8 cellular contexts compared by ENCODE assay signal in genomic region chr5:100903036-100903887, GRCh38. TPM values are rescaled to one million over a fixed set of nuclear protein-coding genes. Genes with fewer than 3 reads are reported as not detected.
DNase-seq lines count a peak whose midpoint lies in the region; ATAC-seq, FAIRE-seq and TF ChIP-seq lines count a peak whose summit lies in the region.

A gene with protein sequence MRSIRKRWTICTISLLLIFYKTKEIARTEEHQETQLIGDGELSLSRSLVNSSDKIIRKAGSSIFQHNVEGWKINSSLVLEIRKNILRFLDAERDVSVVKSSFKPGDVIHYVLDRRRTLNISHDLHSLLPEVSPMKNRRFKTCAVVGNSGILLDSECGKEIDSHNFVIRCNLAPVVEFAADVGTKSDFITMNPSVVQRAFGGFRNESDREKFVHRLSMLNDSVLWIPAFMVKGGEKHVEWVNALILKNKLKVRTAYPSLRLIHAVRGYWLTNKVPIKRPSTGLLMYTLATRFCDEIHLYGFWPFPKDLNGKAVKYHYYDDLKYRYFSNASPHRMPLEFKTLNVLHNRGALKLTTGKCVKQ (minus strand): TSS chr5:100903282. CDS start chr5:100902955, 327 bp downstream.

- H3K4me1 Mint-ChIP-seq in activated CD4-positive, alpha-beta T cell treated with anti-CD3 and anti-CD28 coated beads for 36 hours: peaks cover 30% of the 10 kb centered on the region

- TF ChIP-seq CTCF in colonic mucosa (IDR thresholded peaks at IDR 0.05) (no peak), HepG2 (CRISPR knock-in tag; IDR thresholded peaks at IDR 0.05) (no peak)

- no peak for TF ChIP-seq RAD21 in HepG2 (CRISPR knock-in tag; IDR thresholded peaks at IDR 0.05)

- no peak for FAIRE-seq in HepG2 (lab: Jason Lieb, UNC)

- TF ChIP-seq POLR2A in HepG2 (IDR thresholded peaks at IDR 0.05; ENCODE audit: insufficient read depth in 1 of 2, low read depth in 2 of 2, low read length in 2 of 2): no peak

- 7% methylated on average over 11 of the region's 45 CpGs for WGBS in HepG2 (ENCODE audit: low lambda C conversion rate)

- TF ChIP-seq EP300 in HepG2 (IDR thresholded peaks at IDR 0.05; ENCODE audit: low read depth in 2 of 2, low read length in 2 of 2) (no peak), HepG2 (CRISPR knock-in tag; IDR thresholded peaks at IDR 0.05; ENCODE audit: borderline replicate concordance) (no peak)

- H3K9me3 ChIP-seq in colonic mucosa: no peaks in the 10 kb centered on the region
- H3K9me3 ChIP-seq in HepG2 (ENCODE audit: low read length): no peaks in the 10 kb centered on the region

- peak within 1 kb of the TSS; percentile 76 for H3K27ac ChIP-seq in colonic mucosa
- H3K27ac ChIP-seq in HepG2 (ENCODE audit: extremely low read length, insufficient read depth, low read length): no peak within 1 kb of the TSS

- peak within 1 kb of the TSS; percentile 98 for H3K27ac Mint-ChIP-seq in activated CD4-positive, alpha-beta T cell treated with anti-CD3 and anti-CD28 coated beads for 36 hours

- intact Hi-C loops in activated CD4-positive, alpha-beta T cell treated with anti-CD3 and anti-CD28 coated beads for 36 hours (cut with DNase I, micrococcal nuclease): loop anchor here (1.0 to 10.0 kb wide), 5 partner anchors 171 to 1974 kb away; partner anchors contain the start of genes FAM174A (in 2 of the 2), CHD1 (in 1 of the 2) and PAM (in 1 of the 2)
- intact Hi-C loops in colonic mucosa (cut with DNase I) (no loop called here), HepG2 (cut with micrococcal nuclease; ENCODE audit: unreplicated experiment) (no loop called here)

- H3K27me3 ChIP-seq in colonic mucosa (no peaks in the 10 kb centered on the region), HepG2 (ENCODE audit: control insufficient read depth in 1 of 2, insufficient read depth in 2 of 2, low read length in 2 of 2) (peaks cover 3 to 32% of the 10 kb centered on the region in 2 experiments; a peak in 4 of 5 replicates)

- ATAC-seq in GM18520 (IDR thresholded peaks at IDR 0.05; ENCODE audit: unreplicated experiment) (peak; percentile 61), HG03060 (IDR thresholded peaks at IDR 0.05; ENCODE audit: low read depth, unreplicated experiment) (peak; percentile 56), HepG2 (peak; percentile 52)
- ATAC-seq in activated CD4-positive, alpha-beta T cell treated with anti-CD3 and anti-CD28 coated beads for 36 hours: peak; percentile 69

- no peak within 1 kb of the TSS for H2AFZ ChIP-seq in HepG2 (ENCODE audit: low read length)

- H3K4me3 Mint-ChIP-seq in activated CD4-positive, alpha-beta T cell treated with anti-CD3 and anti-CD28 coated beads for 36 hours: peak within 1 kb of the TSS; percentile 97

- H3K27me3 Mint-ChIP-seq in activated CD4-positive, alpha-beta T cell treated with anti-CD3 and anti-CD28 coated beads for 36 hours: no peaks in the 10 kb centered on the region

- CTCF ChIA-PET in activated CD4-positive, alpha-beta T cell treated with anti-CD3 and anti-CD28 coated beads for 36 hours (lab: Charles Lee): interaction anchor here (0.7 to 6.1 kb wide), 11 partner anchors 8 to 194 kb away, joined by 3 to 28 read pairs (median 4); no protein-coding TSS in a partner anchor
- CTCF ChIA-PET in HepG2 (lab: Yijun Ruan, JAX; ENCODE audit: low intra/inter-chr PET ratio, low total read pairs): no interaction called here

- DNase-seq in NCI-H345 (lab: John Stamatoyannopoulos, UW) (peak; percentile 92), colonic mucosa (peak; percentile 84), HepG2 (ENCODE audit: low spot score) (no peak), hepatic stellate cell (ENCODE audit: low spot score) (no peak)
- peak; percentile 96 for DNase-seq in activated CD4-positive, alpha-beta T cell treated with anti-CD3 and anti-CD28 coated beads for 36 hours
- DNase-seq in stimulated activated CD4-positive, alpha-beta T cell treated with anti-CD3 and anti-CD28 coated beads, Interleukin-2, amount 100 ng/mL, for 4 hours (ENCODE audit: low read depth): peak; percentile 82

- peak within 1 kb of the TSS; percentile 32; the same call in 1 of the 2 replicates for H3K4me2 ChIP-seq in HepG2 (ENCODE audit: low read depth, low read length)

- H4K20me1 ChIP-seq in HepG2 (ENCODE audit: insufficient read depth, low read length): no peaks in the 10 kb centered on the region

- H3K36me3 ChIP-seq in colonic mucosa: no peaks in the 10 kb centered on the region
- no peaks in the 10 kb centered on the region for H3K36me3 ChIP-seq in HepG2 (replicated peaks in 1 of 2; ENCODE audit: control insufficient read depth in 1 of 2, insufficient read depth in 2 of 2, low read length in 2 of 2)

- peaks cover 26% of the 10 kb centered on the region for H3K36me3 Mint-ChIP-seq in activated CD4-positive, alpha-beta T cell treated with anti-CD3 and anti-CD28 coated beads for 36 hours (ENCODE audit: low read depth)

- POLR2A ChIA-PET in activated CD4-positive, alpha-beta T cell treated with anti-CD3 and anti-CD28 coated beads for 36 hours (lab: Charles Lee): interaction anchor here (0.8 to 2.7 kb wide), 12 partner anchors 10 to 1992 kb away, joined by 3 to 15 read pairs (median 5); no protein-coding TSS in a partner anchor
- POLR2A ChIA-PET in HepG2 (lab: Yijun Ruan, JAX): no interaction called here

- BruUV-seq in HepG2 (replicated peaks; lab: Mats Ljungman, UMichigan): no TSS peak

- H3K9ac ChIP-seq in colonic mucosa (ENCODE audit: low read depth in 2 of 2, low read length in 2 of 2) (peak within 1 kb of the TSS; percentile 56 to 66), HepG2 (ENCODE audit: insufficient read depth, low read depth, low read length) (no peak within 1 kb of the TSS)

- in situ Hi-C loops in HepG2 (cut with HindIII; ENCODE audit: extremely low pct_ligation_motif_present, low pct_unique_long_range_greater_than_20kb): no loop called here

- H3K4me3 ChIP-seq in colonic mucosa (peak within 1 kb of the TSS; percentile 46), HepG2 (replicated peaks in 1 of 3; ENCODE audit: insufficient read depth in 1 of 3, low read depth in 2 of 3, low read length in 3 of 3) (no peak within 1 kb of the TSS)

- H3K4me1 ChIP-seq in colonic mucosa (no peaks in the 10 kb centered on the region), HepG2 (ENCODE audit: insufficient read depth, low read length) (no peaks in the 10 kb centered on the region)

- no peaks in the 10 kb centered on the region for H3K79me2 ChIP-seq in HepG2 (ENCODE audit: insufficient read depth, low read length)

- H3K9me3 Mint-ChIP-seq in activated CD4-positive, alpha-beta T cell treated with anti-CD3 and anti-CD28 coated beads for 36 hours (ENCODE audit: low read depth): no peaks in the 10 kb centered on the region

TF ChIP-seq in HepG2, 621 proteins besides CTCF, POLR2A, EP300 and RAD21 (continues in another document):
- TF ChIP-seq NFIC (IDR thresholded peaks at IDR 0.05; ENCODE audit: low read length) (no peak), ZNF782 (CRISPR knock-in tag; IDR thresholded peaks at IDR 0.05; ENCODE audit: borderline replicate concordance) (no peak), HNRNPH1 (optimal IDR thresholded peaks at IDR 0.05; ENCODE audit: low read depth, low read length) (no peak), ZNF839 (CRISPR knock-in tag; IDR thresholded peaks at IDR 0.05; ENCODE audit: borderline replicate concordance) (no peak), BORCS8-MEF2B (CRISPR knock-in tag; IDR thresholded peaks at IDR 0.05) (no peak), HNRNPK (IDR thresholded peaks at IDR 0.05; ENCODE audit: low read depth, low read length, poor library complexity, severe bottlenecking) (no peak), LCORL (IDR thresholded peaks at IDR 0.05) (no peak), LCORL (CRISPR knock-in tag; IDR thresholded peaks at IDR 0.05) (no peak)

RNA-seq across cellular contexts. Expression of the gene that starts here (rescaled TPM):
- total RNA-seq in activated CD4-positive, alpha-beta T cell treated with anti-CD3 and anti-CD28 coated beads for 36 hours: 10 to 100 TPM; 31.7 to 32.0 TPM
- total RNA-seq in colonic mucosa (1 to 10 TPM; 2.6 to 6.2 TPM), HepG2 (2016; rRNA removed; fragmentation: Illumina TruSeq; extraction: Trizol) (not detected in 2 replicates)
- total RNA-seq in HepG2 (2016; cell fraction: cytosol; rRNA removed; fragmentation: Illumina TruSeq; extraction: Trizol; ENCODE audit: low read depth): not detected in 2 replicates
- total RNA-seq in HepG2 (2016; cell fraction: insoluble cytoplasmic fraction; rRNA removed; fragmentation: Illumina TruSeq; extraction: Trizol): not detected in 2 replicates
- total RNA-seq in HepG2 (2016; cell fraction: membrane; rRNA removed; fragmentation: Illumina TruSeq; extraction: Trizol): not detected in 2 replicates
- not detected in 2 replicates for total RNA-seq in HepG2 (2016; cell fraction: nucleus; rRNA removed; fragmentation: Illumina TruSeq; extraction: Trizol)
- polyA plus RNA-seq in HepG2 (2011; rRNA removed): not detected in 2 replicates
- not detected in 2 replicates for polyA plus RNA-seq in HepG2 (2011; cell fraction: cytosol; rRNA removed)
- polyA plus RNA-seq in HepG2 (2011; cell fraction: nucleus; rRNA removed): not detected in 2 replicates
- polyA plus RNA-seq in HepG2 (2012): not detected in 2 replicates
- polyA plus RNA-seq in HepG2 (2016; cell fraction: cytosol; fragmentation: Illumina TruSeq; extraction: Trizol; ENCODE audit: low read depth): not detected in 2 replicates
- polyA plus RNA-seq in HepG2 (2016; cell fraction: insoluble cytoplasmic fraction; fragmentation: Illumina TruSeq; extraction: Trizol; ENCODE audit: low read depth): not detected in 2 replicates
- not detected in 2 replicates for polyA plus RNA-seq in HepG2 (2016; cell fraction: membrane; fragmentation: Illumina TruSeq; extraction: Trizol; ENCODE audit: low read depth)
- not detected in 2 replicates for polyA plus RNA-seq in HepG2 (2016; cell fraction: nucleus; fragmentation: Illumina TruSeq; extraction: Trizol; ENCODE audit: insufficient read depth, low read depth)
- not detected in 2 replicates for polyA minus RNA-seq in HepG2 (2011; rRNA and poly(A)+ RNA removed; ENCODE audit: low replicate concordance)
- not detected in 2 replicates for polyA minus RNA-seq in HepG2 (2011; cell fraction: cytosol; rRNA and poly(A)+ RNA removed)
- polyA minus RNA-seq in HepG2 (2011; cell fraction: nucleus; rRNA and poly(A)+ RNA removed): under 0.01 TPM in 1 of 2 replicates, not detected in the other

Comparison
In these comparisons a context has a peak if more than half of its experiments do, and no peak if none do; other contexts are left out.
1. RNA of the gene that starts here (total RNA-seq): 31.7 to 32.0 TPM in activated CD4-positive, alpha-beta T cell treated with anti-CD3 and anti-CD28 coated beads for 36 hours; 2.6 to 6.2 TPM in colonic mucosa and not detected in HepG2; every median in the first group is over 4 times any median in the second.
2. Peak in ATAC-seq and H3K4me2 ChIP-seq in HepG2; RNA of the gene not detected or under 1 TPM.
3. DNase-seq: peak in NCI-H345 (single experiment), activated CD4-positive, alpha-beta T cell treated with anti-CD3 and anti-CD28 coated beads for 36 hours (single experiment), colonic mucosa (single experiment) and stimulated activated CD4-positive, alpha-beta T cell treated with anti-CD3 and anti-CD28 coated beads, Interleukin-2, amount 100 ng/mL, for 4 hours (single experiment); none in HepG2 (single experiment) and hepatic stellate cell (single experiment).
4. intact Hi-C loops: an anchor here in activated CD4-positive, alpha-beta T cell treated with anti-CD3 and anti-CD28 coated beads for 36 hours (1.0 to 10.0 kb wide); none called in colonic mucosa and HepG2.
5. Peak in every context shown above with its lines, with median percentiles within 50 percentile points of each other: ATAC-seq.